Comparison of ENCODE assay signal across 11 cellular contexts in genomic region chr9:137411260-137411659, GRCh38. TPM values are rescaled to one million over a fixed set of nuclear protein-coding genes. Genes with fewer than 3 reads are reported as not detected.
DNase-seq lines count a peak whose midpoint lies in the region; ATAC-seq and TF ChIP-seq lines count a peak whose summit lies in the region.
"Had no signal": no experiment of that assay in that cellular context is flagged by ENCODE, and none has a peak within 500 bp of the region (broad histone marks: within the 10 kb centered on the region; RNA-seq: fewer than 3 reads in every experiment).

No MANE protein-coding gene starts in this region.

- H4K91ac ChIP-seq in trophoblast cell (ENCODE audit: low read depth, low read length) = no peak overlapping the region

- peaks cover 78% of the 10 kb centered on the region for H4K20me1 ChIP-seq in BLaER1

- TF ChIP-seq CTCF in NB4 (IDR thresholded peaks at IDR 0.05; ENCODE audit: low read depth, low read length) (no peak), coronary artery (IDR thresholded peaks at IDR 0.05) (no peak)

- H3K9ac ChIP-seq in BLaER1 (peak overlapping the region; percentile 60; the same call in 1 of the 2 replicates), trophoblast cell (ENCODE audit: low read length) (no peak overlapping the region)

- peak overlapping the region; percentile 5 for H4K12ac ChIP-seq in trophoblast cell (ENCODE audit: low read depth, low read length)

- H3K79me2 ChIP-seq in trophoblast cell (ENCODE audit: control insufficient read depth, insufficient read depth, low read length, poor library complexity) = peaks cover 2% of the 10 kb centered on the region

- H3K4me2 ChIP-seq in BLaER1 (peak overlapping the region; percentile 98), trophoblast cell (ENCODE audit: low read length) (no peak overlapping the region)

- DNase-seq in NB4 (ENCODE audit: low read depth) (peak; percentile 69), coronary artery (ENCODE audit: low spot score) (no peak), trophoblast cell (no peak), NCI-H2081 (lab: John Stamatoyannopoulos, UW) (no peak), AG08395 (ENCODE audit: low spot score) (no peak), RKO (ENCODE audit: low spot score) (no peak)
- DNase-seq: cerebellar nuclear complex had no signal

- peak overlapping the region; percentile 46; the same call in 1 of the 2 replicates for H3K4me3 ChIP-seq in BLaER1
- H3K4me3 ChIP-seq in NB4 (ENCODE audit: low read depth, low read length) = no peak overlapping the region
- H3K4me3 ChIP-seq in coronary artery = peak overlapping the region; percentile 47
- no peak overlapping the region for H3K4me3 ChIP-seq in trophoblast cell (ENCODE audit: low read depth, low read length)

- H2BK12ac ChIP-seq in trophoblast cell (ENCODE audit: low read length) = no peak overlapping the region

- H3K9me3 ChIP-seq in BLaER1 (no peaks in the 10 kb centered on the region), trophoblast cell (ENCODE audit: insufficient read depth, low read depth, low read length) (no peaks in the 10 kb centered on the region)

- no peak overlapping the region for H3K18ac ChIP-seq in trophoblast cell (ENCODE audit: low read length)

- H3K4me1 ChIP-seq in BLaER1 (peaks cover 99% of the 10 kb centered on the region), trophoblast cell (ENCODE audit: control insufficient read depth in 1 of 2, insufficient read depth in 2 of 2, low read length in 2 of 2) (peaks cover 0 to 16% of the 10 kb centered on the region in 2 experiments)

- H2AK5ac ChIP-seq in trophoblast cell (ENCODE audit: low read length) = no peak overlapping the region

- no peak overlapping the region for H2AFZ ChIP-seq in trophoblast cell (ENCODE audit: insufficient read depth, low read length, poor library complexity)

- no peak overlapping the region for H3K23ac ChIP-seq in trophoblast cell (ENCODE audit: low read length)

- no CpG with 5 or more reads among the region's 17 CpGs for WGBS in trophoblast cell (ENCODE audit: extremely low coverage, insufficient coverage, insufficient read length)

- TF ChIP-seq POLR2A in NB4 (IDR thresholded peaks at IDR 0.05; ENCODE audit: extremely low read depth, insufficient read length) = no peak

- H3K79me1 ChIP-seq in trophoblast cell (ENCODE audit: low read length) = peaks cover 2% of the 10 kb centered on the region

- H2BK5ac ChIP-seq in trophoblast cell (ENCODE audit: low read depth, low read length, poor library complexity) = no peak overlapping the region

- H3K36me3 ChIP-seq in BLaER1 = no peaks in the 10 kb centered on the region
- peaks cover 0 to 2% of the 10 kb centered on the region in 2 experiments for H3K36me3 ChIP-seq in trophoblast cell (ENCODE audit: control insufficient read depth in 1 of 2, insufficient read depth in 2 of 2, low read length in 2 of 2)

- H3K14ac ChIP-seq in trophoblast cell (ENCODE audit: low read length) = no peak overlapping the region

- no peak for ATAC-seq in GM21447 (IDR thresholded peaks at IDR 0.05; ENCODE audit: unreplicated experiment)

- H3K27me3 ChIP-seq in BLaER1 (peaks cover 24% of the 10 kb centered on the region), trophoblast cell (ENCODE audit: insufficient read depth, low read length) (peaks cover 2% of the 10 kb centered on the region)

- H4K8ac ChIP-seq in trophoblast cell (ENCODE audit: low read depth, low read length) = no peak overlapping the region

- no peak overlapping the region for H2BK120ac ChIP-seq in trophoblast cell (ENCODE audit: insufficient read depth, low read length, poor library complexity)

- H3K4ac ChIP-seq in trophoblast cell (ENCODE audit: low read depth, low read length) = no peak overlapping the region

- H3K27ac ChIP-seq in BLaER1 (peak overlapping the region; percentile 59; the same call in 1 of the 2 replicates), coronary artery (peak overlapping the region in 1 of 2 donors; percentile 75), trophoblast cell (ENCODE audit: low read depth, low read length) (no peak overlapping the region)

RNA-seq across cellular contexts. Expression of gene EXD3, which starts 11.7 kb away (rescaled TPM):
- 4.7 and 5.1 TPM in 2 replicates for polyA plus RNA-seq in trophoblast cell (2013)

RNA-seq across cellular contexts. Expression of gene NOXA1, which starts 11.9 kb away (rescaled TPM):
- polyA plus RNA-seq in trophoblast cell (2013) = 0.19 and 0.21 TPM in 2 replicates

RNA-seq across cellular contexts. Expression of gene ENTPD8, which starts 29.9 kb away (rescaled TPM):
- polyA plus RNA-seq in trophoblast cell (2013) = 0.08 and 0.11 TPM in 2 replicates
- polyA plus RNA-seq: CD4-positive, CD25-positive, alpha-beta regulatory T cell; neural cell had no signal

RNA-seq across cellular contexts. Expression of gene NSMF, which starts 47.9 kb away (rescaled TPM):
- 18.1 and 19.1 TPM in 2 replicates for polyA plus RNA-seq in trophoblast cell (2013)

Comparison
In these comparisons a context has a peak if more than half of its experiments do, and no peak if none do; other contexts are left out.
1. H3K4me3 ChIP-seq: peak in BLaER1 (single experiment) and coronary artery (single experiment); none in NB4 (single experiment) and trophoblast cell (single experiment).